12 cellular contexts compared by ENCODE assay signal in the genomic region with DNA sequence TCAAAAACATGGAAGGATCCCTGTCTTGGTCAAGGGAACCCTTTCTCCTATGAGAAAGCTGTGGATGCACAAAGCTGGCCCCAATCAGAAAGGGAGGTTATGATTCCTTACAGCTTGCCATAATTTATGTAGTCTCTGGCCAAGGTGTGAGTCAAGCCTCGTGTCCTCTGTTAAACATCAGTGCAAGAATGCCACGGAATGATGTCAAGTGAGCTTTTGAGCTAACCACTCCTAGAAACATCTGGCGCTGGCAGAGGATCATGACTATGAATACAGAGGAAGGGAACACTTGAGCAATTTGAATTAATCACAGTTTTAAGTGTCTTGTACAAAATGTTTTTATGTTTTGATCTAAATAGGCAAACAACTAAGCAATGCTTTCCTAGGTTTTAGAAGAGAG. TPM values are rescaled to one million over a fixed set of nuclear protein-coding genes. Genes with fewer than 3 reads are reported as not detected.
DNase-seq lines count a peak whose midpoint lies in the region; TF ChIP-seq lines count a peak whose summit lies in the region.
"Had no signal": no experiment of that assay in that cellular context is flagged by ENCODE, and none has a peak within 500 bp of the region (broad histone marks: within the 10 kb centered on the region; RNA-seq: fewer than 3 reads in every experiment).

No MANE protein-coding gene starts in this region.

- CTCF ChIA-PET in MCF 10A (lab: Yijun Ruan, JAX) = interaction anchor here (0.7 to 2.2 kb wide), 9 partner anchors 22 to 429 kb away, joined by 3 to 11 read pairs (median 5); a partner anchor contains a TSS

- no peak overlapping the region for H3K4me3 ChIP-seq in HFF-Myc (replicated peaks; ENCODE audit: low read depth, low read length)
- no peak overlapping the region for H3K4me3 ChIP-seq in subcutaneous abdominal adipose tissue (ENCODE audit: low read depth in 1 of 5, low read length in 5 of 5)

- TF ChIP-seq CTCF in HFF-Myc (IDR thresholded peaks at IDR 0.05; ENCODE audit: low read depth, low read length, missing control alignments) (no peak), MCF 10A (IDR thresholded peaks at IDR 0.05; ENCODE audit: unreplicated experiment) (no peak)

- H3K27ac Mint-ChIP-seq in MCF 10A (ENCODE audit: low read depth, unreplicated experiment) = peak overlapping the region; percentile 74
- H3K27ac Mint-ChIP-seq: natural killer cell treated with Interleukin-12 subunit alpha and Interleukin-12 subunit beta and Interleukin-15 and Interleukin-18, amount 100 ng/mL, for 72 hours had no signal

- H3K9me3 Mint-ChIP-seq in MCF 10A (ENCODE audit: unreplicated experiment) = no peaks in the 10 kb centered on the region
- H3K9me3 Mint-ChIP-seq: natural killer cell treated with Interleukin-12 subunit alpha and Interleukin-12 subunit beta and Interleukin-15 and Interleukin-18, amount 100 ng/mL, for 72 hours had no signal

- POLR2A ChIA-PET in MCF 10A (lab: Yijun Ruan, JAX) = interaction anchor here (0.7 to 3.8 kb wide), 15 partner anchors 9 to 536 kb away, joined by 3 to 26 read pairs (median 4); a partner anchor contains a TSS

- peaks cover 21% of the 10 kb centered on the region for H3K4me1 Mint-ChIP-seq in MCF 10A (ENCODE audit: insufficient read depth, unreplicated experiment)

- peak overlapping the region; percentile 2 for H3K4me3 Mint-ChIP-seq in MCF 10A (ENCODE audit: unreplicated experiment)
- H3K4me3 Mint-ChIP-seq: natural killer cell treated with Interleukin-12 subunit alpha and Interleukin-12 subunit beta and Interleukin-15 and Interleukin-18, amount 100 ng/mL, for 72 hours had no signal

- H3K27me3 ChIP-seq in subcutaneous abdominal adipose tissue (ENCODE audit: control insufficient read depth in 5 of 5, insufficient read depth in 4 of 5, low read length in 5 of 5) = no peaks in the 10 kb centered on the region

- H3K27me3 Mint-ChIP-seq in MCF 10A (ENCODE audit: insufficient read depth, unreplicated experiment) = peaks cover 51% of the 10 kb centered on the region

- BruUV-seq in MCF 10A (replicated peaks; lab: Mats Ljungman, UMichigan) = no TSS peak

- no peaks in the 10 kb centered on the region for H3K36me3 Mint-ChIP-seq in MCF 10A (ENCODE audit: insufficient read depth, unreplicated experiment)
- H3K36me3 Mint-ChIP-seq: natural killer cell treated with Interleukin-12 subunit alpha and Interleukin-12 subunit beta and Interleukin-15 and Interleukin-18, amount 100 ng/mL, for 72 hours had no signal

- H3K4me1 ChIP-seq in subcutaneous abdominal adipose tissue (ENCODE audit: control insufficient read depth in 5 of 5, insufficient read depth in 5 of 5, low read length in 5 of 5) = peaks cover 0 to 15% (median 4%) of the 10 kb centered on the region in 5 donors

- peak overlapping the region; percentile 7 for H3K27ac ChIP-seq in subcutaneous abdominal adipose tissue (ENCODE audit: low read depth, low read length)

- no peaks in the 10 kb centered on the region for H3K9me3 ChIP-seq in subcutaneous abdominal adipose tissue (ENCODE audit: control insufficient read depth in 5 of 5, low read length in 5 of 5)

- DNase-seq in HFF-Myc (ENCODE audit: extremely low read depth, low read depth) (peak; percentile 40), MCF 10A (ENCODE audit: unreplicated experiment) (peak; percentile 89), iris pigment epithelial cell (ENCODE audit: low read depth) (peak; percentile 60), ACHN (no peak), NCI-H748 treated with DMSO at 0.1 percent for 48 hours (lab: John Stamatoyannopoulos, UW) (no peak), hippocampal formation (lab: John Stamatoyannopoulos, UW) (no peak)
- DNase-seq in activated CD4-positive, alpha-beta T cell treated with anti-CD3 and anti-CD28 coated beads, Interleukin-2, amount 50 U/mL, for 4 hours = no peak
- DNase-seq: activated naive CD4-positive, alpha-beta T cell treated with anti-CD3 and anti-CD28 coated beads, Interleukin-2, amount 50 U/mL, for 16 hours; H7; NCI-H1092 treated with DMSO at 0.1 percent for 48 hours had no signal

- in situ Hi-C loops in ACHN (cut with HindIII; ENCODE audit: low pct_ligation_motif_present, low pct_unique_long_range_greater_than_20kb, low sequenced_read_pairs) = no loop called here

- no peak overlapping the region for H3K9ac ChIP-seq in subcutaneous abdominal adipose tissue (ENCODE audit: low read length in 5 of 5)

- intact Hi-C loops in MCF 10A (cut with micrococcal nuclease) = loop anchor here (2.0 to 5.0 kb wide), 3 partner anchors 34 to 217 kb away; a partner anchor contains a TSS

- H3K36me3 ChIP-seq in subcutaneous abdominal adipose tissue (ENCODE audit: control insufficient read depth in 5 of 5, insufficient read depth in 5 of 5, low read length in 5 of 5) = no peaks in the 10 kb centered on the region

RNA-seq across cellular contexts. Expression of a gene that starts 51.5 kb away (rescaled TPM):
- total RNA-seq in MCF 10A (2022) = 36.3 and 37.0 TPM in 2 replicates

Comparison
In these comparisons a context has a peak if more than half of its experiments do, and no peak if none do; other contexts are left out.
1. DNase-seq: peak in HFF-Myc (single experiment), MCF 10A (single experiment) and iris pigment epithelial cell (single experiment); none in activated CD4-positive, alpha-beta T cell treated with anti-CD3 and anti-CD28 coated beads, Interleukin-2, amount 50 U/mL, for 4 hours (0 of 2), ACHN (single experiment), NCI-H748 treated with DMSO at 0.1 percent for 48 hours (single experiment) and hippocampal formation (0 of 2).